10 cellular contexts compared by ENCODE assay signal in genomic region chr3:130516645-130517512, GRCh38. TPM values are rescaled to one million over a fixed set of nuclear protein-coding genes. Genes with fewer than 3 reads are reported as not detected.
DNase-seq lines count a peak whose midpoint lies in the region; ATAC-seq and TF ChIP-seq lines count a peak whose summit lies in the region.
"Had no signal": no experiment of that assay in that cellular context is flagged by ENCODE, and none has a peak within 500 bp of the region (broad histone marks: within the 10 kb centered on the region; RNA-seq: fewer than 3 reads in every experiment).

COL6A6 (plus strand) TSS chr3:130517177; CDS start chr3:130560365, 43,188 bp downstream.

- H2AK5ac ChIP-seq in mesenchymal stem cell (ENCODE audit: low read length, severe bottlenecking), result no peak within 1 kb of the TSS

- H3K9me2 ChIP-seq in SK-N-SH, result no peaks in the 10 kb centered on the region

- no peak within 1 kb of the TSS for H2BK12ac ChIP-seq in mesenchymal stem cell (ENCODE audit: low read length in 2 of 2)

- H2AFZ ChIP-seq in SK-N-SH (ENCODE audit: low read depth), result no peak within 1 kb of the TSS
- no peak within 1 kb of the TSS for H2AFZ ChIP-seq in mesenchymal stem cell (ENCODE audit: low read depth, low read length)

- H2BK120ac ChIP-seq in mesenchymal stem cell (ENCODE audit: low read depth, low read length), result no peak within 1 kb of the TSS

- no peaks in the 10 kb centered on the region for H3F3A ChIP-seq in SK-N-SH (replicated peaks; ENCODE audit: insufficient read depth)

- TF ChIP-seq POLR2A in esophagus squamous epithelium (IDR thresholded peaks at IDR 0.05), result no peak

- H3K18ac ChIP-seq in mesenchymal stem cell (ENCODE audit: low read depth in 1 of 2, low read length in 2 of 2), result no peak within 1 kb of the TSS

- H3K4me2 ChIP-seq in SK-N-SH, result no peak within 1 kb of the TSS
- peak within 1 kb of the TSS; percentile 58 for H3K4me2 ChIP-seq in mesenchymal stem cell (ENCODE audit: low read length, poor library complexity, severe bottlenecking)

- peak within 1 kb of the TSS in 1 of 2 experiments; percentile 69 for H3K23ac ChIP-seq in mesenchymal stem cell (ENCODE audit: low read length in 2 of 2)

- no peak within 1 kb of the TSS for H2BK5ac ChIP-seq in mesenchymal stem cell (ENCODE audit: low read depth, low read length, poor library complexity, severe bottlenecking)

- TF ChIP-seq EP300 in SK-N-SH (IDR thresholded peaks at IDR 0.05; ENCODE audit: borderline replicate concordance in 1 of 2, low read depth in 1 of 2, low read length in 1 of 2), result no peak

- WGBS in SK-N-SH (ENCODE audit: low lambda C conversion rate), result 5% methylated on average over 27 of the region's 58 CpGs
- WGBS in esophagus squamous epithelium, 2 donors, result 7 to 8% methylated on average over 9 to 10 of the region's 58 CpGs
- WGBS in mesenchymal stem cell, result 3% methylated on average over 34 of the region's 58 CpGs

- intact Hi-C loops in esophagus squamous epithelium (cut with DNase I), result no loop called here
- intact Hi-C loops in upper lobe of right lung (cut with DNase I), result no loop called here

- H4K20me1 ChIP-seq in SK-N-SH (ENCODE audit: insufficient read depth), result no peaks in the 10 kb centered on the region

- POLR2A ChIA-PET in SK-N-SH (lab: Yijun Ruan, JAX), result no interaction called here

- H3K4ac ChIP-seq in mesenchymal stem cell (ENCODE audit: low read depth in 1 of 2, low read length in 2 of 2), result no peak within 1 kb of the TSS

- H3K4me1 ChIP-seq in SK-N-SH (ENCODE audit: control insufficient read depth in 1 of 2, insufficient read depth in 2 of 2, low read depth in 1 of 2, low read length in 1 of 2) (no peaks in the 10 kb centered on the region), esophagus squamous epithelium (peaks cover 0 to 11% (median 0%) of the 10 kb centered on the region in 3 donors), mesenchymal stem cell (ENCODE audit: control insufficient read depth, insufficient read depth, low read depth, low read length) (peaks cover 7% of the 10 kb centered on the region), upper lobe of right lung (no peaks in the 10 kb centered on the region)

- peak within 1 kb of the TSS in 1 of 2 experiments; percentile 20 for H3K14ac ChIP-seq in mesenchymal stem cell (ENCODE audit: low read length in 2 of 2)

- ATAC-seq in SK-N-SH treated with all-trans-retinoic acid at 6 μM for 48 hours, result no peak
- peak; percentile 40 for ATAC-seq in upper lobe of right lung
- ATAC-seq: stimulated activated naive B cell treated with anti-CD40 and anti-IgM and Interleukin-4, amounts not matched to agents 10 μg/mL and 1 μg/mL and 100 μg/mL, for 72 hours had no signal

- H3K4me3 ChIP-seq in SK-N-SH (ENCODE audit: low read depth in 2 of 2, low read length in 1 of 2) (no peak within 1 kb of the TSS), esophagus squamous epithelium (peak within 1 kb of the TSS in 3 of 4 donors; percentile 15 to 48 (median 29)), mesenchymal stem cell (ENCODE audit: insufficient read depth in 1 of 2, low read depth in 1 of 2, low read length in 2 of 2) (peak within 1 kb of the TSS in 1 of 2 experiments; percentile 79), upper lobe of right lung (peak within 1 kb of the TSS; percentile 46)

- no peaks in the 10 kb centered on the region for H3K79me1 ChIP-seq in mesenchymal stem cell (replicated peaks; ENCODE audit: low read length, poor library complexity, severe bottlenecking)

- no peak within 1 kb of the TSS for H3K27ac ChIP-seq in SK-N-SH (ENCODE audit: low read depth in 2 of 2, low read length in 1 of 2)
- H3K27ac ChIP-seq in esophagus squamous epithelium, result no peak within 1 kb of the TSS
- no peak within 1 kb of the TSS for H3K27ac ChIP-seq in mesenchymal stem cell (ENCODE audit: low read length, poor library complexity, severe bottlenecking)
- H3K27ac ChIP-seq in upper lobe of right lung, result peak within 1 kb of the TSS; percentile 56

- H3K9me3 ChIP-seq in SK-N-SH, result no peaks in the 10 kb centered on the region
- H3K9me3 ChIP-seq in esophagus squamous epithelium, result no peaks in the 10 kb centered on the region
- no peaks in the 10 kb centered on the region for H3K9me3 ChIP-seq in mesenchymal stem cell (ENCODE audit: control insufficient read depth, low read length)
- no peaks in the 10 kb centered on the region for H3K9me3 ChIP-seq in upper lobe of right lung

- no peak within 1 kb of the TSS for H4K8ac ChIP-seq in mesenchymal stem cell (ENCODE audit: low read length)

- H3K27me3 ChIP-seq in SK-N-SH (ENCODE audit: insufficient read depth), result no peaks in the 10 kb centered on the region
- H3K27me3 ChIP-seq in esophagus squamous epithelium, result peaks cover 0 to 42% (median 4%) of the 10 kb centered on the region in 4 donors
- H3K27me3 ChIP-seq in mesenchymal stem cell (ENCODE audit: control insufficient read depth in 1 of 2, insufficient read depth in 1 of 2, low read length in 2 of 2), result peaks cover 13 to 35% of the 10 kb centered on the region in 2 experiments
- peaks cover 29% of the 10 kb centered on the region for H3K27me3 ChIP-seq in upper lobe of right lung

- H4K91ac ChIP-seq in mesenchymal stem cell (ENCODE audit: low read length), result no peak within 1 kb of the TSS

- H2BK15ac ChIP-seq in mesenchymal stem cell (ENCODE audit: low read depth, poor library complexity, severe bottlenecking), result no peak within 1 kb of the TSS

- DNase-seq in SK-N-SH (peak; percentile 31), esophagus squamous epithelium (lab: John Stamatoyannopoulos, UW) (no peak), mesenchymal stem cell (no peak), upper lobe of right lung (no peak), activated gamma-delta T cell (lab: John Stamatoyannopoulos, UW) (no peak), mucosa of gallbladder (ENCODE audit: low spot score) (no peak), NCI-H446 treated with DMSO at 0.1 percent for 48 hours (lab: John Stamatoyannopoulos, UW) (no peak)
- DNase-seq: stimulated activated naive B cell treated with anti-CD40 and anti-IgM and Interleukin-4, amounts not matched to agents 10 μg/mL and 1 μg/mL and 100 μg/mL, for 72 hours had no signal

- no peak for TF ChIP-seq RAD21 in SK-N-SH (IDR thresholded peaks at IDR 0.05; ENCODE audit: low read length)

- no peak within 1 kb of the TSS for H3K9ac ChIP-seq in SK-N-SH
- peak within 1 kb of the TSS; percentile 49 for H3K9ac ChIP-seq in mesenchymal stem cell (ENCODE audit: low read length)

- H3K36me3 ChIP-seq in SK-N-SH (replicated peaks in 1 of 2; ENCODE audit: control insufficient read depth in 1 of 2, insufficient read depth in 2 of 2, low read length in 1 of 2) (no peaks in the 10 kb centered on the region), esophagus squamous epithelium (no peaks in the 10 kb centered on the region), mesenchymal stem cell (ENCODE audit: control insufficient read depth in 1 of 2, insufficient read depth in 2 of 2, low read depth in 1 of 2, low read length in 2 of 2) (no peaks in the 10 kb centered on the region), upper lobe of right lung (no peaks in the 10 kb centered on the region)

- CTCF ChIA-PET in SK-N-SH (lab: Yijun Ruan, JAX), result interaction anchor here (0.8 to 2.0 kb wide), 2 partner anchors 13 to 240 kb away, joined by 4 to 10 read pairs; no protein-coding TSS in a partner anchor

- TF ChIP-seq CTCF in SK-N-SH (IDR thresholded peaks at IDR 0.05) (no peak), esophagus squamous epithelium (IDR thresholded peaks at IDR 0.05) (no peak), upper lobe of right lung (IDR thresholded peaks at IDR 0.05) (no peak)

- no peaks in the 10 kb centered on the region for H3K79me2 ChIP-seq in SK-N-SH (ENCODE audit: insufficient read depth)

TF ChIP-seq in SK-N-SH, 30 proteins besides CTCF, POLR2A, EP300 and RAD21 (continues in another document):
- TF ChIP-seq NFIC (IDR thresholded peaks at IDR 0.05; ENCODE audit: borderline replicate concordance) (no peak), TEAD4 (IDR thresholded peaks at IDR 0.05; ENCODE audit: borderline replicate concordance, insufficient read depth) (no peak), FOXM1 (IDR thresholded peaks at IDR 0.05; ENCODE audit: low read depth) (no peak), EZH2phosphoT487 (IDR thresholded peaks at IDR 0.05; ENCODE audit: borderline replicate concordance, low read depth) (no peak), ELF1 (IDR thresholded peaks at IDR 0.05) (no peak)

TF ChIP-seq in SK-N-SH treated with all-trans-retinoic acid at 6 μM for 48 hours, 23 proteins besides CTCF, POLR2A, EP300 and RAD21 (continues in another document):
- no peak for TF ChIP-seq GLIS3 (CRISPR knock-in tag; IDR thresholded peaks at IDR 0.05)
- no peak for TF ChIP-seq SNAI2 (CRISPR knock-in tag; IDR thresholded peaks at IDR 0.05)
- TF ChIP-seq ZFP3 (CRISPR knock-in tag; IDR thresholded peaks at IDR 0.05), result no peak
- TF ChIP-seq ESRRG (CRISPR knock-in tag; IDR thresholded peaks at IDR 0.05), result no peak
- no peak for TF ChIP-seq CREB5 (CRISPR knock-in tag; IDR thresholded peaks at IDR 0.05; ENCODE audit: low read depth)
- no peak for TF ChIP-seq ZC3H10 (CRISPR knock-in tag; IDR thresholded peaks at IDR 0.05)
- TF ChIP-seq OSR1 (CRISPR knock-in tag; IDR thresholded peaks at IDR 0.05), result no peak
- no peak for TF ChIP-seq ISL1 (CRISPR knock-in tag; IDR thresholded peaks at IDR 0.05)
- TF ChIP-seq BACH2 (CRISPR knock-in tag; IDR thresholded peaks at IDR 0.05; ENCODE audit: borderline replicate concordance), result no peak
- no peak for TF ChIP-seq RARB (CRISPR knock-in tag; IDR thresholded peaks at IDR 0.05)

RNA-seq across cellular contexts. Expression of gene COL6A6, which starts in this region (rescaled TPM):
- not detected in 2 replicates for polyA plus RNA-seq in SK-N-SH (2012; rRNA removed)
- not detected in 2 replicates for polyA plus RNA-seq in SK-N-SH (2012; cell fraction: cytosol; rRNA removed)
- not detected in 2 replicates for polyA plus RNA-seq in SK-N-SH (2012; cell fraction: nucleus; rRNA removed)
- total RNA-seq in esophagus squamous epithelium, result under 1 TPM in 3 of 4 donors, not detected in 1; 0.04 to 0.57 (median 0.09) TPM
- not detected for polyA plus RNA-seq in mesenchymal stem cell (2013, experiment 1 of 2)
- polyA plus RNA-seq in mesenchymal stem cell (2013, experiment 2 of 2), result not detected
- total RNA-seq in upper lobe of right lung, result 34.8 TPM
- 0.12 TPM for total RNA-seq in mucosa of gallbladder
- total RNA-seq: epithelial cell of proximal tubule had no signal

Comparison
In these comparisons a context has a peak if more than half of its experiments do, and no peak if none do; other contexts are left out.
1. RNA of gene COL6A6 (total RNA-seq): 34.8 TPM in upper lobe of right lung (single experiment); 0.12 TPM in mucosa of gallbladder (single experiment) and 0.04 to 0.57 TPM in esophagus squamous epithelium; every median in the first group is over 10 times any median in the second.
2. Peak in DNase-seq in SK-N-SH; RNA of the gene not detected or under 1 TPM.
3. H3K4me3 ChIP-seq: peak in esophagus squamous epithelium (3 of 4) and upper lobe of right lung (single experiment); none in SK-N-SH (0 of 2).